In the genomic region with DNA sequence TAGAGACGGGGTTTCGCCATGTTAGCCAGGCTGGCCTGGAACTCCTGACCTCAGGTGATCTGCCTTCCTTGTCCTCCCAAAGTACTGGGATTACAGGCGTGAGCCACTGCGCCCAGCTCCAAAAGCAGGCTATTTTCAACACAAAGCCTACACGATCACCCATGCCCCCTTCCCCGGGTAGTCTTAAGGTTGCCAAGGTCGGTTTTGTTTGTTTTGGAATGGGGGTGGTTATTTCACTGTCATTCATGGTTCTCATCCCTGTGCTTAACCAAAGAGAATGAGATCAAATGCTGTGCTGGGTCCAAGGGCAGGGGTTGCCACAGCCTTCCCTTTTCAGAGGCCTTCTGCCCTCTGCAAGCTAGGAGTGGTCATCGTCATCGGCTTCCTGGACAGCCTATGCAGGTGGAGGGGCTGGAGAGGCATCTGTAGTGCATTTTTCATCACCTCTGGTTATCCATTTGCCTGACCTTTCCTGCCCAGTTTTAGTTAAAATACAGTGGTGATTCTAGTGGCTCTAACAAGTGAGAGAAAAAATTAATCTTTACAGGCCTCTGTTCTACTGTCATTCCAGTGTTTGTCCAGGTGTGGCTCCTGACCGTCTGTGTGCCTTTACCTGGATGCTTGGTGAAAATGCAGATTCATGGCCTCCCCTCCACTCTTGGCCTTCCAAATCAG, we compare ENCODE assay signal across 1 cellular context.
TF ChIP-seq lines count a peak whose summit lies in the region.

No MANE protein-coding gene starts in this region.

TF ChIP-seq in HepG2, 621 proteins besides CTCF, POLR2A, EP300 and RAD21 (continued from another document and continues in another):
- TF ChIP-seq DMTF1 (CRISPR knock-in tag; IDR thresholded peaks at IDR 0.05): no peak
- TF ChIP-seq, protein P1, sequence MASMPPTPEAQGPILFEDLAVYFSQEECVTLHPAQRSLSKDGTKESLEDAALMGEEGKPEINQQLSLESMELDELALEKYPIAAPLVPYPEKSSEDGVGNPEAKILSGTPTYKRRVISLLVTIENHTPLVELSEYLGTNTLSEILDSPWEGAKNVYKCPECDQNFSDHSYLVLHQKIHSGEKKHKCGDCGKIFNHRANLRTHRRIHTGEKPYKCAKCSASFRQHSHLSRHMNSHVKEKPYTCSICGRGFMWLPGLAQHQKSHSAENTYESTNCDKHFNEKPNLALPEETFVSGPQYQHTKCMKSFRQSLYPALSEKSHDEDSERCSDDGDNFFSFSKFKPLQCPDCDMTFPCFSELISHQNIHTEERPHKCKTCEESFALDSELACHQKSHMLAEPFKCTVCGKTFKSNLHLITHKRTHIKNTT (CRISPR knock-in tag; IDR thresholded peaks at IDR 0.05): no peak
- peak; percentile 73 for TF ChIP-seq KDM3A (CRISPR knock-in tag; IDR thresholded peaks at IDR 0.05; ENCODE audit: low read depth)
- no peak for TF ChIP-seq ZNF280B (CRISPR knock-in tag; IDR thresholded peaks at IDR 0.05; ENCODE audit: borderline replicate concordance)
- no peak for TF ChIP-seq HNRNPLL (IDR thresholded peaks at IDR 0.05; ENCODE audit: low read depth, low read length, poor library complexity, severe bottlenecking)
- TF ChIP-seq GABPA (IDR thresholded peaks at IDR 0.05; ENCODE audit: low read depth, low read length): no peak
- TF ChIP-seq GABPA (CRISPR knock-in tag; IDR thresholded peaks at IDR 0.05; ENCODE audit: low read depth): peak; percentile 44; the same call in 1 of the 2 replicates
- TF ChIP-seq RORA (CRISPR knock-in tag; IDR thresholded peaks at IDR 0.05): no peak
- peak; percentile 72; the same call in 1 of the 2 replicates for TF ChIP-seq PRMT3 (CRISPR knock-in tag; IDR thresholded peaks at IDR 0.05; ENCODE audit: borderline replicate concordance, low read depth)
- TF ChIP-seq, protein P2, sequence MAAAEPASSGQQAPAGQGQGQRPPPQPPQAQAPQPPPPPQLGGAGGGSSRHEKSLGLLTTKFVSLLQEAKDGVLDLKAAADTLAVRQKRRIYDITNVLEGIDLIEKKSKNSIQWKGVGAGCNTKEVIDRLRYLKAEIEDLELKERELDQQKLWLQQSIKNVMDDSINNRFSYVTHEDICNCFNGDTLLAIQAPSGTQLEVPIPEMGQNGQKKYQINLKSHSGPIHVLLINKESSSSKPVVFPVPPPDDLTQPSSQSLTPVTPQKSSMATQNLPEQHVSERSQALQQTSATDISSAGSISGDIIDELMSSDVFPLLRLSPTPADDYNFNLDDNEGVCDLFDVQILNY (CRISPR knock-in tag; conservative IDR thresholded peaks at IDR 0.05): no peak
- no peak for TF ChIP-seq ZNF530 (CRISPR knock-in tag; IDR thresholded peaks at IDR 0.05; ENCODE audit: low read depth)
- peak; percentile 92 for TF ChIP-seq RARA (CRISPR knock-in tag; IDR thresholded peaks at IDR 0.05)
- TF ChIP-seq, protein P3, sequence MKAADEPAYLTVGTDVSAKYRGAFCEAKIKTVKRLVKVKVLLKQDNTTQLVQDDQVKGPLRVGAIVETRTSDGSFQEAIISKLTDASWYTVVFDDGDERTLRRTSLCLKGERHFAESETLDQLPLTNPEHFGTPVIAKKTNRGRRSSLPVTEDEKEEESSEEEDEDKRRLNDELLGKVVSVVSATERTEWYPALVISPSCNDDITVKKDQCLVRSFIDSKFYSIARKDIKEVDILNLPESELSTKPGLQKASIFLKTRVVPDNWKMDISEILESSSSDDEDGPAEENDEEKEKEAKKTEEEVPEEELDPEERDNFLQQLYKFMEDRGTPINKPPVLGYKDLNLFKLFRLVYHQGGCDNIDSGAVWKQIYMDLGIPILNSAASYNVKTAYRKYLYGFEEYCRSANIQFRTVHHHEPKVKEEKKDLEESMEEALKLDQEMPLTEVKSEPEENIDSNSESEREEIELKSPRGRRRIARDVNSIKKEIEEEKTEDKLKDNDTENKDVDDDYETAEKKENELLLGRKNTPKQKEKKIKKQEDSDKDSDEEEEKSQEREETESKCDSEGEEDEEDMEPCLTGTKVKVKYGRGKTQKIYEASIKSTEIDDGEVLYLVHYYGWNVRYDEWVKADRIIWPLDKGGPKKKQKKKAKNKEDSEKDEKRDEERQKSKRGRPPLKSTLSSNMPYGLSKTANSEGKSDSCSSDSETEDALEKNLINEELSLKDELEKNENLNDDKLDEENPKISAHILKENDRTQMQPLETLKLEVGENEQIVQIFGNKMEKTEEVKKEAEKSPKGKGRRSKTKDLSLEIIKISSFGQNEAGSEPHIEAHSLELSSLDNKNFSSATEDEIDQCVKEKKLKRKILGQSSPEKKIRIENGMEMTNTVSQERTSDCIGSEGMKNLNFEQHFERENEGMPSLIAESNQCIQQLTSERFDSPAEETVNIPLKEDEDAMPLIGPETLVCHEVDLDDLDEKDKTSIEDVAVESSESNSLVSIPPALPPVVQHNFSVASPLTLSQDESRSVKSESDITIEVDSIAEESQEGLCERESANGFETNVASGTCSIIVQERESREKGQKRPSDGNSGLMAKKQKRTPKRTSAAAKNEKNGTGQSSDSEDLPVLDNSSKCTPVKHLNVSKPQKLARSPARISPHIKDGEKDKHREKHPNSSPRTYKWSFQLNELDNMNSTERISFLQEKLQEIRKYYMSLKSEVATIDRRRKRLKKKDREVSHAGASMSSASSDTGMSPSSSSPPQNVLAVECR (CRISPR knock-in tag; IDR thresholded peaks at IDR 0.05; ENCODE audit: borderline replicate concordance): peak; percentile 71; the same call in 1 of the 2 replicates
- TF ChIP-seq ASH2L (IDR thresholded peaks at IDR 0.05; ENCODE audit: insufficient read length, low read depth, low read length): peak; percentile 75
- TF ChIP-seq ZNF784 (CRISPR knock-in tag; IDR thresholded peaks at IDR 0.05; ENCODE audit: borderline replicate concordance): peak; percentile 21; the same call in 1 of the 2 replicates
- TF ChIP-seq, protein P4, sequence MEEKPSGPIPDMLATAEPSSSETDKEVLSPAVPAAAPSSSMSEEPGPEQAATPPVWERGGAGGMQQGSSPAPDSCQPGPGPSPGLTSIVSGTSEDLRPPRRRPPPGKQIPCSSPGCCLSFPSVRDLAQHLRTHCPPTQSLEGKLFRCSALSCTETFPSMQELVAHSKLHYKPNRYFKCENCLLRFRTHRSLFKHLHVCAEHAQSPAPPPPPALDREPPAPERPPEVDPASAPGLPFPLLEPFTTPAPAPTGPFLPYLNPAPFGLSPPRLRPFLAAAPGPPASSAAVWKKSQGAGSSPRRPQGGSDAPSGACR (CRISPR knock-in tag; IDR thresholded peaks at IDR 0.05): peak; percentile 87; the same call in 1 of the 2 replicates
- TF ChIP-seq CAMTA2 (CRISPR knock-in tag; IDR thresholded peaks at IDR 0.05; ENCODE audit: borderline replicate concordance): no peak
- no peak for TF ChIP-seq TIGD3 (CRISPR knock-in tag; IDR thresholded peaks at IDR 0.05; ENCODE audit: borderline replicate concordance)
- no peak for TF ChIP-seq ZNF704 (CRISPR knock-in tag; IDR thresholded peaks at IDR 0.05; ENCODE audit: borderline replicate concordance)
- TF ChIP-seq RELA (CRISPR knock-in tag; IDR thresholded peaks at IDR 0.05): no peak
- no peak for TF ChIP-seq ZNF383 (CRISPR knock-in tag; IDR thresholded peaks at IDR 0.05; ENCODE audit: borderline replicate concordance)
- TF ChIP-seq RXRB (CRISPR knock-in tag; IDR thresholded peaks at IDR 0.05; ENCODE audit: borderline replicate concordance): peak; percentile 88
- TF ChIP-seq ZNF619 (CRISPR knock-in tag; IDR thresholded peaks at IDR 0.05): no peak
- TF ChIP-seq SSRP1 (CRISPR knock-in tag; IDR thresholded peaks at IDR 0.05): no peak
- no peak for TF ChIP-seq ZNF660 (CRISPR knock-in tag; IDR thresholded peaks at IDR 0.05; ENCODE audit: borderline replicate concordance, low read depth)
- TF ChIP-seq AKAP8 (CRISPR knock-in tag; IDR thresholded peaks at IDR 0.05): no peak
- TF ChIP-seq ELF3 (CRISPR knock-in tag; IDR thresholded peaks at IDR 0.05): peak; percentile 86
- TF ChIP-seq, protein P5, sequence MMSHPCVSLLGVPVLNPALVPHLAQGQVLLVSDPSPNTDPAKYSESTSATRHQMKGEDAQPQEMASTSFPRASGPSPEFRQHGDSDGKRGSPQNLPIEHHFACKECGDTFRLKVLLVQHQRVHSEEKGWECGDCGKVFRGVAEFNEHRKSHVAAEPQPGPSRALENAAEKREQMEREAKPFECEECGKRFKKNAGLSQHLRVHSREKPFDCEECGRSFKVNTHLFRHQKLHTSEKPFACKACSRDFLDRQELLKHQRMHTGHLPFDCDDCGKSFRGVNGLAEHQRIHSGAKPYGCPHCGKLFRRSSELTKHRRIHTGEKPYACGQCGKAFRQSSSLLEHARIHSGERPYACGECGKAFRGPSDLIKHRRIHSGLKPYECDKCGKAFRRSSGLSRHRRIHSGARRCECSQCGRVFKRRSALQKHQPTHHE (CRISPR knock-in tag; IDR thresholded peaks at IDR 0.05; ENCODE audit: borderline replicate concordance): 0 out of 2 replicates have a peak, but pooled peaks have one; percentile 49
- no peak for TF ChIP-seq ZNF510 (CRISPR knock-in tag; IDR thresholded peaks at IDR 0.05; ENCODE audit: low read depth)
- peak; percentile 94 for TF ChIP-seq SAP130 (CRISPR knock-in tag; IDR thresholded peaks at IDR 0.05; ENCODE audit: low read depth)
- peak; percentile 79 for TF ChIP-seq ARID3A (IDR thresholded peaks at IDR 0.05; ENCODE audit: low read depth, low read length)
- TF ChIP-seq AGO2 (optimal IDR thresholded peaks at IDR 0.05; ENCODE audit: low read depth, low read length): no peak
- TF ChIP-seq MAFG (CRISPR knock-in tag; IDR thresholded peaks at IDR 0.05): no peak
- TF ChIP-seq U2AF1 (optimal IDR thresholded peaks at IDR 0.05; ENCODE audit: low read depth, low read length): no peak
